In the genomic region with DNA sequence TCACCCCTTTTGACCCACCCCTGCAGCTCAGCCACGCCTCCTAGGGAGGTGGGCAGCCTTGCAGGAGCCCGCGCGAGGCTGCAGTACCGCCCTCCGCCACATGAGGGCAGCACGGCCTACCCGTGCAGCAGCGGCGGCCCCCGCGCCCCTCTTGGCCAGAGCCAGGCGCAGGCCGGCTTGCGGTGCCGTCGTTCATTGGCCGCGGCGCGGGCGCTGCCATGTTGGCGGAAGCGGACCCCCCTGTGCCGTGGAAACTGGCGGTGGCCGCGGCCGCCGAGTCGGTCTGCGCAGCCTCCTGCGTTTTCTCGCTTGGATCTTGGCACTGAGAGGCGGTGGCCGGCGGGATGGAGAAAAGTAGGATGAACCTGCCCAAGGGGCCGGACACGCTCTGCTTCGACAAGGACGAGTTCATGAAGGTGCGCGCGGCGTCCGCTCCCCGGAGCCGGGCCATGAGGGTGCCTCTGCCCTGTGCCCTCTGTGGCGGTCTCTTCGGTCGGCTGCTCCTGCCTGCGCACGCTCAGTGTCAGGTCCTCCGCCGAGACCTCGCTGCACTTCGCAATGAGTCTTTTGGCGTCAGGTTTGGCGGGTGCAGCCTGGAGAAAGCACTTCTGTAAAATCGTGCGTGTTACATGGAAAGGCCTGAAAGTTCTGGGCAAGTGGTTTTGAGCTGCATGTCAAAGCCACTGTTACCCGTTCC, we compare ENCODE assay signal across 8 cellular contexts. TPM values are rescaled to one million over a fixed set of nuclear protein-coding genes. Genes with fewer than 3 reads are reported as not detected.
DNase-seq lines count a peak whose midpoint lies in the region; ATAC-seq, FAIRE-seq and TF ChIP-seq lines count a peak whose summit lies in the region.

Gene COG2 (plus strand): TSS at position 219 of the 697 bp plus-strand sequence. CDS start 126 bp downstream, at position 345.

- intact Hi-C loops in head of caudate nucleus (cut with DNase I) = loop anchor here (5.0 kb wide), 2 partner anchors 70 to 130 kb away; partner anchors contain the start of gene AGT
- intact Hi-C loops in pancreas (cut with DNase I) = loop anchor here in 1 of 3 donors (5.0 kb wide), 1 partner anchor 130 kb away; no protein-coding TSS in a partner anchor
- intact Hi-C loops in tibial artery (cut with DNase I; ENCODE audit: low total_unique reads) = loop anchor here (5.0 kb wide), 1 partner anchor 130 kb away; no protein-coding TSS in a partner anchor

- H3K27ac ChIP-seq in pancreas = peak within 1 kb of the TSS; percentile 70 to 89 (median 75)
- H3K27ac ChIP-seq in tibial artery = peak within 1 kb of the TSS; percentile 79 to 81

- peak; percentile 96 for TF ChIP-seq CTCF in GM12864 (IDR thresholded peaks at IDR 0.05; ENCODE audit: low read depth, low read length, missing control alignments)
- TF ChIP-seq CTCF in pancreas (IDR thresholded peaks at IDR 0.05) = peak; percentile 100
- peak; percentile 99 to 100 for TF ChIP-seq CTCF in tibial artery (IDR thresholded peaks at IDR 0.05)

- H3K4me1 Mint-ChIP-seq in activated naive CD8-positive, alpha-beta T cell treated with anti-CD3 and anti-CD28 coated beads for 36 hours = peaks cover 46% of the 10 kb centered on the region

- 0 to 1% methylated on average over 42 to 62 of the region's 62 CpGs for WGBS in pancreas, 2 donors

- H3K9me3 Mint-ChIP-seq in activated naive CD8-positive, alpha-beta T cell treated with anti-CD3 and anti-CD28 coated beads for 36 hours = no peaks in the 10 kb centered on the region

- H3K4me1 ChIP-seq in pancreas (peaks cover 5 to 18% (median 7%) of the 10 kb centered on the region in 3 donors), tibial artery (peaks cover 0 to 33% (median 23%) of the 10 kb centered on the region in 4 donors)

- H3K4me3 Mint-ChIP-seq in activated naive CD8-positive, alpha-beta T cell treated with anti-CD3 and anti-CD28 coated beads for 36 hours = peak within 1 kb of the TSS; percentile 96

- peak within 1 kb of the TSS; percentile 97 for H3K4me3 ChIP-seq in GM12864 (ENCODE audit: low read depth, low read length)
- H3K4me3 ChIP-seq in pancreas = peak within 1 kb of the TSS; percentile 66 to 89 (median 80)
- peak within 1 kb of the TSS; percentile 77 to 86 for H3K4me3 ChIP-seq in tibial artery

- no peaks in the 10 kb centered on the region for H3K9me3 ChIP-seq in pancreas
- no peaks in the 10 kb centered on the region for H3K9me3 ChIP-seq in tibial artery

- DNase-seq in GM12864 (ENCODE audit: low read depth) = peak; percentile 66
- DNase-seq in NCI-H1092 (lab: John Stamatoyannopoulos, UW) = peak; percentile 97
- DNase-seq in SKM-1 treated with dmso at 0.1 percent for 144 hours (lab: John Stamatoyannopoulos, UW; ENCODE audit: unreplicated experiment) = peak; percentile 96
- peak; percentile 97 for DNase-seq in activated naive CD8-positive, alpha-beta T cell treated with anti-CD3 and anti-CD28 coated beads for 36 hours
- DNase-seq in head of caudate nucleus = peak; percentile 86 to 99 (median 96)
- DNase-seq in pancreas = peak; percentile 90 to 100 (median 96)
- DNase-seq in tibial artery = peak; percentile 92 to 95

- H3K36me3 Mint-ChIP-seq in activated naive CD8-positive, alpha-beta T cell treated with anti-CD3 and anti-CD28 coated beads for 36 hours = peaks cover 22% of the 10 kb centered on the region

- ATAC-seq in HG02610 (IDR thresholded peaks at IDR 0.05; ENCODE audit: unreplicated experiment) = peak; percentile 95
- ATAC-seq in pancreas = peak; percentile 97 to 99 (median 98)

- peaks cover 11% of the 10 kb centered on the region for H3K27me3 Mint-ChIP-seq in activated naive CD8-positive, alpha-beta T cell treated with anti-CD3 and anti-CD28 coated beads for 36 hours

- peak within 1 kb of the TSS; percentile 93 for H3K27ac Mint-ChIP-seq in activated naive CD8-positive, alpha-beta T cell treated with anti-CD3 and anti-CD28 coated beads for 36 hours

- no peaks in the 10 kb centered on the region for H3K36me3 ChIP-seq in pancreas
- H3K36me3 ChIP-seq in tibial artery = peaks cover 0 to 4% (median 0%) of the 10 kb centered on the region in 3 donors

- no peak for FAIRE-seq in pancreas (lab: Jason Lieb, UNC)

- no peaks in the 10 kb centered on the region for H3K27me3 ChIP-seq in pancreas
- H3K27me3 ChIP-seq in tibial artery = no peaks in the 10 kb centered on the region

RNA-seq across cellular contexts. Expression of gene COG2, which starts in this region (rescaled TPM):
- total RNA-seq in activated naive CD8-positive, alpha-beta T cell treated with anti-CD3 and anti-CD28 coated beads for 36 hours = 10 to 100 TPM; 41.0 to 41.7 TPM
- 10 to 100 TPM; 12.7 to 17.1 (median 16.0) TPM for total RNA-seq in pancreas
- 10 to 100 TPM in 1 of 2 donors, 1 to 10 TPM in 1; 6.5 to 12.7 TPM for polyA plus RNA-seq in pancreas

Comparison
In these comparisons a context has a peak if more than half of its experiments do, and no peak if none do; other contexts are left out.
1. Peak in every context shown above with its lines: DNase-seq, ATAC-seq, H3K4me3 ChIP-seq and H3K27ac ChIP-seq.